8 cellular contexts compared by ENCODE assay signal in the genomic region with DNA sequence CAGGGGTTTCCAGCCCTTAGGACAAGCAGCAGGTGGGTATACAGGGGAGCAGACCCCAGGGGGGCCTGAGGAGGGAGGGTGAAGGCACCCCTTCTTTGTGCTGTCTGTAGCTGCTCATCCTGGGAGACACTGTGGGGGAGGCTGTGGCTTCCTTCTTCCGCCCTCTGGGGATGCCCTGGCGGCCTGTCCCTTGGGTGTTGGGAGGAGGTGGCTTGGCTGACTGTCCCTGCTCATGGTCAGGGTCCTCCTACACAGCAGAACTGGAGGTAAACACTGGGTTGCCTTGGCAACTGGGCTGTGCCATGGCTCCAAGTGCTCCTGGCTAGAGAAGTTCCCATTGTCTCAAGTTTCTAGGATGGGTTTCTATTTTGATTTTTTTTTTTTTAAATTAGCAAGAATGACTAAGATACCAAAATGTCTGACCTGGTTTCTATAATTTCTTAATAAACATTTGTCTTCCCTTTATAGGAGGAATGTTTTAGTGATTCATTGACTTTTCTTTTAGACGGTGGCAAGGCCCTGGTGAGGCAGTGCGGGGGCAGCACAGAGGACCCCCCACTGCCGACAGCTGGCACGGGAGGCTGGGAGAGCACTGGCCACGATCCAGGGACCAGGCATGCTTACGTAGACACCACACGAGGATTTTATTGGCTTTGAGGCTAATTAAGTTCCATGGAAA. TPM values are rescaled to one million over a fixed set of nuclear protein-coding genes. Genes with fewer than 3 reads are reported as not detected.
DNase-seq lines count a peak whose midpoint lies in the region; ATAC-seq lines count a peak whose summit lies in the region.

No MANE protein-coding gene starts in this region.

- peaks cover 98% of the 10 kb centered on the region for H3K4me1 Mint-ChIP-seq in activated T-cell treated with anti-CD3 and anti-CD28 coated beads, Interleukin-2, amount 50 U/mL, for 4 hours (ENCODE audit: low read depth)

- H3K27ac ChIP-seq in subcutaneous abdominal adipose tissue (ENCODE audit: low read depth, low read length), result peak overlapping the region; percentile 80

- H3K36me3 ChIP-seq in subcutaneous abdominal adipose tissue (ENCODE audit: control insufficient read depth in 5 of 5, insufficient read depth in 5 of 5, low read length in 5 of 5), result peaks cover 0 to 5% (median 0%) of the 10 kb centered on the region in 5 donors

- peak; percentile 27 for ATAC-seq in activated T-cell treated with anti-CD3 and anti-CD28 coated beads, Interleukin-2, amount 50 U/mL, for 4 hours
- ATAC-seq in HG02885 (IDR thresholded peaks at IDR 0.05; ENCODE audit: poor library complexity, unreplicated experiment) (peak; percentile 66), left lobe of liver (peak; percentile 56)

- peaks cover 43 to 96% (median 88%) of the 10 kb centered on the region in 5 donors for H3K4me1 ChIP-seq in subcutaneous abdominal adipose tissue (ENCODE audit: control insufficient read depth in 5 of 5, insufficient read depth in 5 of 5, low read length in 5 of 5)

- no peaks in the 10 kb centered on the region for H3K27me3 ChIP-seq in subcutaneous abdominal adipose tissue (ENCODE audit: control insufficient read depth in 5 of 5, insufficient read depth in 4 of 5, low read length in 5 of 5)

- no peaks in the 10 kb centered on the region for H3K27me3 Mint-ChIP-seq in activated T-cell treated with anti-CD3 and anti-CD28 coated beads, Interleukin-2, amount 50 U/mL, for 4 hours (ENCODE audit: low read depth)

- H3K4me3 Mint-ChIP-seq in activated T-cell treated with anti-CD3 and anti-CD28 coated beads, Interleukin-2, amount 50 U/mL, for 4 hours, result peak overlapping the region; percentile 38

- DNase-seq in activated T-cell treated with anti-CD3 and anti-CD28 coated beads, Interleukin-2, amount 50 U/mL, for 4 hours, result no peak
- no peak for DNase-seq in activated T-cell treated with anti-CD3 and anti-CD28 coated beads, Interleukin-2, amount 50 U/mL, for 1 hour
- DNase-seq in NCI-H774 (lab: John Stamatoyannopoulos, UW), result peak; percentile 12
- peak; percentile 63 for DNase-seq in brain pericyte (ENCODE audit: low read depth, low spot score)
- peak; percentile 84 for DNase-seq in left lobe of liver (ENCODE audit: low spot score)
- DNase-seq in GDM1 (lab: John Stamatoyannopoulos, UW), result no peak

- H3K9ac ChIP-seq in subcutaneous abdominal adipose tissue (ENCODE audit: low read length in 5 of 5), result peak overlapping the region in 2 of 5 donors; percentile 25 to 37

- H3K4me3 ChIP-seq in subcutaneous abdominal adipose tissue (ENCODE audit: low read depth in 1 of 5, low read length in 5 of 5), result peak overlapping the region in 4 of 5 donors; percentile 11 to 19 (median 18)

- H3K9me3 ChIP-seq in subcutaneous abdominal adipose tissue (ENCODE audit: control insufficient read depth in 5 of 5, low read length in 5 of 5), result no peaks in the 10 kb centered on the region

- no peaks in the 10 kb centered on the region for H3K9me3 Mint-ChIP-seq in activated T-cell treated with anti-CD3 and anti-CD28 coated beads, Interleukin-2, amount 50 U/mL, for 4 hours

- H3K36me3 Mint-ChIP-seq in activated T-cell treated with anti-CD3 and anti-CD28 coated beads, Interleukin-2, amount 50 U/mL, for 4 hours (ENCODE audit: insufficient read depth), result peaks cover 1% of the 10 kb centered on the region

RNA-seq across cellular contexts. Expression of a gene that starts 12.4 kb away (rescaled TPM):
- total RNA-seq in activated T-cell treated with anti-CD3 and anti-CD28 coated beads, Interleukin-2, amount 50 U/mL, for 4 hours, result 10 to 100 TPM; 75.0 to 82.8 (median 81.8) TPM
- total RNA-seq in left lobe of liver, result 91.9 TPM

Comparison
In these comparisons a context has a peak if more than half of its experiments do, and no peak if none do; other contexts are left out.
1. DNase-seq: peak in NCI-H774 (single experiment), brain pericyte (single experiment) and left lobe of liver (single experiment); none in activated T-cell treated with anti-CD3 and anti-CD28 coated beads, Interleukin-2, amount 50 U/mL, for 4 hours (single experiment), activated T-cell treated with anti-CD3 and anti-CD28 coated beads, Interleukin-2, amount 50 U/mL, for 1 hour (single experiment) and GDM1 (single experiment).
2. Peak in every context shown above with its lines, with median percentiles within 50 percentile points of each other: ATAC-seq.